ENCODE assay signal across 23 cellular contexts in the genomic region with DNA sequence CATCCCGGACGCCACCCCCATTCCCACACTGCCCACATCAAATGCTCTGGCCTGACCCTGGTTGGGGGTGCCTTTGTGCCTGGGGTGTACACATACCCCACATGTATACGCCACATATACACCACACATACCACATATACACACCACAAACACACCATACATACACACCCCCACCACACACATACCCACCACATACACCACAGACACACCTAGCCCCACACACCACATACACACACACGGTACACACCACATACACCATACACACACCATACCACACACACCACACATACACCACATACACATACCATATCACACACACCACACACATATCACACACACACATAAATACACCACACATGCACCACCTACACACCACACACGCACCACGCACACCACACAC. TPM values are rescaled to one million over a fixed set of nuclear protein-coding genes. Genes with fewer than 3 reads are reported as not detected.
"Had no signal": no experiment of that assay in that cellular context is flagged by ENCODE, and none has a peak within 500 bp of the region (broad histone marks: within the 10 kb centered on the region; RNA-seq: fewer than 3 reads in every experiment).

No MANE protein-coding gene starts in this region.

- FAIRE-seq: frontal cortex, pancreas had no signal

- H3K79me2 ChIP-seq: hepatocyte had no signal

- H3K4me2 ChIP-seq: hepatocyte had no signal

- H3K27ac ChIP-seq: colonic mucosa, dorsolateral prefrontal cortex, esophagus muscularis mucosa, hepatocyte, pancreas, psoas muscle, right atrium auricular region, thyroid gland had no signal

- H3K4me3 ChIP-seq: colonic mucosa, dorsolateral prefrontal cortex, esophagus muscularis mucosa, hepatocyte, pancreas, psoas muscle, right atrium auricular region, thyroid gland had no signal

- DNase-seq: activated CD4-positive, alpha-beta T cell treated with anti-CD3 and anti-CD28 coated beads, Interleukin-2, amount 10 ng/mL, durations not matched to agents 24 days and 14 days; activated CD8-positive, alpha-beta memory T cell treated with anti-CD3 and anti-CD28 coated beads, Interleukin-2, amount 10 ng/mL, durations not matched to agents 7 days and 5 days; activated CD8-positive, alpha-beta T cell treated with anti-CD3 and anti-CD28 coated beads for 36 hours; activated effector memory CD4-positive, alpha-beta T cell treated with anti-CD3 and anti-CD28 coated beads, Interleukin-2, amount 50 U/mL, for 16 hours; activated naive CD4-positive, alpha-beta T cell treated with anti-CD3 and anti-CD28 coated beads, Interleukin-2, amount 10 ng/mL, durations not matched to agents 7 days and 5 days; activated T-cell treated with anti-CD3 and anti-CD28 coated beads for 4 hours; amygdala; colonic mucosa; dorsolateral prefrontal cortex; left ventricle myocardium superior; mammary epithelial cell; midbrain; stimulated activated CD4-positive, alpha-beta T cell treated with anti-CD3 and anti-CD28 coated beads, Interleukin-4, amount 100 ng/mL, for 24 hours; stimulated activated naive CD4-positive, alpha-beta T cell treated with Interleukin-2 at 50 U/mL for 16 hours; substantia nigra; thyroid gland had no signal

- H3K4me1 ChIP-seq: colonic mucosa, pancreas, psoas muscle, thyroid gland had no signal

- H2AFZ ChIP-seq: hepatocyte had no signal

- H3K9me3 ChIP-seq: colonic mucosa, esophagus muscularis mucosa, pancreas, psoas muscle, right atrium auricular region, thyroid gland had no signal

- H3K36me3 ChIP-seq: colonic mucosa, esophagus muscularis mucosa, pancreas, right atrium auricular region, thyroid gland had no signal

RNA-seq across cellular contexts. Expression of a gene that starts 10.2 kb away (rescaled TPM):
- total RNA-seq: frontal cortex, left ventricle myocardium superior, mammary epithelial cell, psoas muscle, right atrium auricular region had no signal
- polyA plus RNA-seq: hepatocyte had no signal

RNA-seq across cellular contexts. Expression of a gene that starts 41.0 kb away (rescaled TPM):
- total RNA-seq: bronchial epithelial cell, frontal cortex, left ventricle myocardium superior had no signal
